25 cellular contexts compared by ENCODE assay signal in genomic region chr3:64056616-64057165, GRCh38. TPM values are rescaled to one million over a fixed set of nuclear protein-coding genes. Genes with fewer than 3 reads are reported as not detected.
DNase-seq lines count a peak whose midpoint lies in the region; ATAC-seq, FAIRE-seq and TF ChIP-seq lines count a peak whose summit lies in the region.
"Had no signal": no experiment of that assay in that cellular context is flagged by ENCODE, and none has a peak within 500 bp of the region (broad histone marks: within the 10 kb centered on the region; RNA-seq: fewer than 3 reads in every experiment).

No MANE protein-coding gene starts in this region.

- H3K79me2 ChIP-seq in astrocyte (ENCODE audit: insufficient read depth, low read length): no peaks in the 10 kb centered on the region

- no peaks in the 10 kb centered on the region for H3K36me3 Mint-ChIP-seq in astrocyte (ENCODE audit: low read depth, unreplicated experiment)
- no peaks in the 10 kb centered on the region for H3K36me3 Mint-ChIP-seq in endodermal cell (ENCODE audit: low read depth)

- H4K20me1 ChIP-seq in astrocyte (ENCODE audit: insufficient read depth, low read length): no peaks in the 10 kb centered on the region

- DNase-seq in A549 (ENCODE audit: low read depth in 1 of 2, low spot score in 1 of 2) (no peak), HT1080 (ENCODE audit: low read depth) (peak; percentile 88), astrocyte (ENCODE audit: low read depth) (peak; percentile 96), islet precursor cell (peak; percentile 87), endodermal cell (no peak), DMS153 (lab: John Stamatoyannopoulos, UW) (no peak), SK-N-DZ (ENCODE audit: low spot score) (no peak)
- DNase-seq: activated CD4-positive, CD25-positive, alpha-beta regulatory T cell; activated CD8-positive, alpha-beta T cell treated with anti-CD3 and anti-CD28 coated beads, Interleukin-2, amount 10 ng/mL, durations not matched to agents 7 days and 5 days; activated naive CD4-positive, alpha-beta T cell treated with anti-CD3 and anti-CD28 coated beads for 36 hours; activated T-cell treated with anti-CD3 and anti-CD28 coated beads, Interleukin-2, amount 50 U/mL, for 24 hours; CD4-positive, alpha-beta T cell; colonic mucosa; DND-41; foreskin melanocyte; Karpas-422; midbrain; NCI-H1417; NCI-H69; stimulated activated CD4-positive, alpha-beta T cell treated with anti-CD3 and anti-CD28 coated beads, Interleukin-4, amount 100 ng/mL, for 24 hours had no signal

- TF ChIP-seq POLR2A in A549 (IDR thresholded peaks at IDR 0.05; ENCODE audit: low read length): no peak

- H3K4me3 ChIP-seq in A549: no peak overlapping the region
- H3K4me3 ChIP-seq in astrocyte (ENCODE audit: insufficient read depth, low read depth, low read length): no peak overlapping the region
- H3K4me3 ChIP-seq in endodermal cell (ENCODE audit: low read length): no peak overlapping the region
- H3K4me3 ChIP-seq: ascending aorta, colonic mucosa, skin epidermis had no signal

- H3K4me3 Mint-ChIP-seq in astrocyte (ENCODE audit: unreplicated experiment) (no peak overlapping the region), endodermal cell (no peak overlapping the region)
- H3K4me3 Mint-ChIP-seq: activated CD8-positive, alpha-beta T cell treated with anti-CD3 and anti-CD28 coated beads, Interleukin-2, amount 10 ng/mL, durations not matched to agents 7 days and 5 days; activated naive CD4-positive, alpha-beta T cell treated with anti-CD3 and anti-CD28 coated beads for 36 hours; activated T-cell treated with anti-CD3 and anti-CD28 coated beads, Interleukin-2, amount 50 U/mL, for 24 hours; CD4-positive, alpha-beta T cell; nephron had no signal

- no peaks in the 10 kb centered on the region for H3K9me3 Mint-ChIP-seq in astrocyte (ENCODE audit: unreplicated experiment)
- H3K9me3 Mint-ChIP-seq in endodermal cell: no peaks in the 10 kb centered on the region
- H3K9me3 Mint-ChIP-seq: activated naive CD4-positive, alpha-beta T cell treated with anti-CD3 and anti-CD28 coated beads for 36 hours; activated T-cell treated with anti-CD3 and anti-CD28 coated beads, Interleukin-2, amount 50 U/mL, for 24 hours; CD4-positive, alpha-beta T cell; nephron had no signal

- ATAC-seq in A549: no peak; a peak in 1 of 6 replicates
- ATAC-seq in GM21529 (IDR thresholded peaks at IDR 0.05; ENCODE audit: unreplicated experiment): no peak
- ATAC-seq: activated CD8-positive, alpha-beta T cell treated with anti-CD3 and anti-CD28 coated beads, Interleukin-2, amount 10 ng/mL, durations not matched to agents 7 days and 5 days had no signal

- H3K27ac Mint-ChIP-seq in astrocyte (ENCODE audit: unreplicated experiment) (peak overlapping the region; percentile 5), endodermal cell (no peak overlapping the region)
- H3K27ac Mint-ChIP-seq: activated CD8-positive, alpha-beta T cell treated with anti-CD3 and anti-CD28 coated beads, Interleukin-2, amount 10 ng/mL, durations not matched to agents 7 days and 5 days; activated naive CD4-positive, alpha-beta T cell treated with anti-CD3 and anti-CD28 coated beads for 36 hours; activated T-cell treated with anti-CD3 and anti-CD28 coated beads, Interleukin-2, amount 50 U/mL, for 24 hours; CD4-positive, alpha-beta T cell; nephron had no signal

- POLR2A ChIA-PET in A549 (lab: Yijun Ruan, JAX): no interaction called here

- WGBS in A549 (ENCODE audit: missing lambda C conversion rate): 55% methylated on average over 3 of the region's 3 CpGs
- 75 to 90% methylated on average over 2 to 3 of the region's 3 CpGs for WGBS in endodermal cell (ENCODE audit: insufficient coverage in 1 of 2, insufficient read length in 1 of 2), 2 experiments

- H3K27me3 ChIP-seq in astrocyte (ENCODE audit: insufficient read depth, low read length) (no peaks in the 10 kb centered on the region), endodermal cell (ENCODE audit: control insufficient read depth, insufficient read depth, low read length, poor library complexity, severe bottlenecking) (no peaks in the 10 kb centered on the region)
- H3K27me3 ChIP-seq: ascending aorta, colonic mucosa had no signal

- H3K4me2 ChIP-seq in A549 (0 out of 3 replicates have a peak overlapping the region, but pooled peaks have one; percentile 25), astrocyte (ENCODE audit: low read length) (peak overlapping the region; percentile 17)

- FAIRE-seq in A549 (lab: Jason Lieb, UNC): no peak
- peak; percentile 39 for FAIRE-seq in astrocyte (lab: Jason Lieb, UNC)
- FAIRE-seq: H1 had no signal

- no peak for TF ChIP-seq CTCF in A549 (IDR thresholded peaks at IDR 0.05)
- no peak for TF ChIP-seq CTCF in astrocyte (IDR thresholded peaks at IDR 0.05; ENCODE audit: insufficient read depth, low read depth, low read length)
- TF ChIP-seq CTCF in endodermal cell (conservative IDR thresholded peaks at IDR 0.05): no peak

- CTCF ChIA-PET in A549 (lab: Yijun Ruan, JAX): no interaction called here

- H3K27ac ChIP-seq in A549: peak overlapping the region; percentile 62 to 72; a peak in 5 of 6 replicates
- peak overlapping the region; percentile 44 for H3K27ac ChIP-seq in astrocyte (ENCODE audit: low read depth, low read length)
- H3K27ac ChIP-seq in endodermal cell (ENCODE audit: low read depth, low read length): no peak overlapping the region
- H3K27ac ChIP-seq: ascending aorta, colonic mucosa, skin epidermis had no signal

- no peak for TF ChIP-seq RAD21 in A549 (conservative IDR thresholded peaks at IDR 0.05 in 1 of 2, IDR thresholded peaks at IDR 0.05 in 1 of 2)

- H2AFZ ChIP-seq in astrocyte (ENCODE audit: low read depth, low read length): no peak overlapping the region

- H3K4me1 Mint-ChIP-seq in astrocyte (ENCODE audit: low read depth, unreplicated experiment) (peaks cover 14% of the 10 kb centered on the region), endodermal cell (peaks cover 43% of the 10 kb centered on the region)

- H3K9me3 ChIP-seq in A549 (0 out of 3 replicates have a peak, but pooled peaks cover 3% of the 10 kb centered on the region), astrocyte (ENCODE audit: insufficient read depth, low read depth, low read length) (no peaks in the 10 kb centered on the region), endodermal cell (ENCODE audit: control insufficient read depth, low read length) (no peaks in the 10 kb centered on the region)
- H3K9me3 ChIP-seq: ascending aorta, colonic mucosa had no signal

- H3K4me1 ChIP-seq in A549: peaks cover 30% of the 10 kb centered on the region
- H3K4me1 ChIP-seq in astrocyte (ENCODE audit: insufficient read depth, low read length): peaks cover 8% of the 10 kb centered on the region
- H3K4me1 ChIP-seq in endodermal cell (ENCODE audit: control insufficient read depth, insufficient read depth, low read length): peaks cover 6% of the 10 kb centered on the region
- H3K4me1 ChIP-seq: ascending aorta, colonic mucosa had no signal

- no peak for TF ChIP-seq EP300 in A549 (IDR thresholded peaks at IDR 0.05)

- H3K27me3 Mint-ChIP-seq in astrocyte (ENCODE audit: low read depth, unreplicated experiment): no peaks in the 10 kb centered on the region
- no peaks in the 10 kb centered on the region for H3K27me3 Mint-ChIP-seq in endodermal cell (ENCODE audit: insufficient read depth)

- H3K36me3 ChIP-seq in astrocyte (ENCODE audit: insufficient read depth, low read length) (no peaks in the 10 kb centered on the region), endodermal cell (ENCODE audit: control insufficient read depth, insufficient read depth, low read length) (no peaks in the 10 kb centered on the region)
- H3K36me3 ChIP-seq: ascending aorta, colonic mucosa had no signal

- peak overlapping the region; percentile 16 for H3K9ac ChIP-seq in astrocyte (ENCODE audit: low read length)
- no peak overlapping the region for H3K9ac ChIP-seq in endodermal cell (ENCODE audit: extremely low read depth, low read length, poor library complexity, severe bottlenecking)

TF ChIP-seq in A549, 52 proteins besides CTCF, POLR2A, EP300 and RAD21:
- TF ChIP-seq FOXS1 (CRISPR knock-in tag; IDR thresholded peaks at IDR 0.05) (no peak), FOSL2 (IDR thresholded peaks at IDR 0.05) (no peak), FOSL2 (CRISPR knock-in tag; IDR thresholded peaks at IDR 0.05) (0 out of 2 replicates have a peak, but pooled peaks have one; percentile 11)
TF ChIP-seq in A549: peak in this region for 1.

RNA-seq across cellular contexts. Expression of gene PSMD6, which starts 33.4 kb away (rescaled TPM):
- polyA plus RNA-seq in A549 (2011; rRNA removed) (53.8 and 76.8 TPM in 2 replicates), A549 (2017; fragmentation: RNase III; extraction: RNeasy Plus Mini Kit Qiagen cat#74134 plus additional on column Dnase treatment) (117 to 121 TPM (median 120 TPM) in 3 replicates)
- 70.4 and 74.2 TPM in 2 replicates for polyA plus RNA-seq in A549 (2012; cell fraction: cytosol; rRNA removed)
- polyA plus RNA-seq in A549 (2012; cell fraction: nucleus; rRNA removed): 43.2 and 51.1 TPM in 2 replicates
- 20.3 and 20.7 TPM in 2 replicates for polyA minus RNA-seq in A549 (2011; rRNA and poly(A)+ RNA removed)
- 183 and 200 TPM in 2 replicates for total RNA-seq in HT1080 (2014; rRNA removed; shearing (Covaris generic))
- polyA plus RNA-seq in HT1080 (2015; cell fraction: cytosol; rRNA removed): 161 and 166 TPM in 2 replicates
- polyA plus RNA-seq in HT1080 (2015; cell fraction: nucleus; rRNA removed): 184 and 200 TPM in 2 replicates
- total RNA-seq in astrocyte (88.7 and 89.7 TPM in 2 replicates), endodermal cell (100 to 1,000 TPM in 1 of 2 donors, 10 to 100 TPM in 1; 99.7 to 109 TPM)
- polyA plus RNA-seq in endodermal cell (2013, experiment 1 of 2): 115 TPM
- polyA plus RNA-seq in endodermal cell (2013, experiment 2 of 2): 104 TPM
- 94.1 and 105 TPM in 2 replicates for polyA plus RNA-seq in SK-N-DZ (2014; cell fraction: cytosol; rRNA removed)
- 52.0 and 54.7 TPM in 2 replicates for polyA plus RNA-seq in SK-N-DZ (2014; cell fraction: nucleus; rRNA removed)

Comparison
In these comparisons a context has a peak if more than half of its experiments do, and no peak if none do; other contexts are left out.
1. DNase-seq: peak in HT1080 (single experiment), astrocyte (single experiment) and islet precursor cell (single experiment); none in A549 (0 of 2), endodermal cell (single experiment), DMS153 (single experiment) and SK-N-DZ (single experiment).